In genomic region chr16:51154271-51155171, GRCh38 we compare ENCODE assay signal across 10 cellular contexts. TPM values are rescaled to one million over a fixed set of nuclear protein-coding genes. Genes with fewer than 3 reads are reported as not detected.
DNase-seq lines count a peak whose midpoint lies in the region; ATAC-seq and TF ChIP-seq lines count a peak whose summit lies in the region.
"Had no signal": no experiment of that assay in that cellular context is flagged by ENCODE, and none has a peak within 500 bp of the region (broad histone marks: within the 10 kb centered on the region; RNA-seq: fewer than 3 reads in every experiment).

No MANE protein-coding gene starts in this region.

- H4K8ac ChIP-seq in trophoblast cell (ENCODE audit: low read depth, low read length) = no peak overlapping the region

- H3K27me3 Mint-ChIP-seq in activated T-helper 1 cell treated with anti-CD3 and anti-CD28 coated beads, Interleukin-12 subunit alpha, Interleukin-12 subunit beta, Interleukin-2, Interleukin-4 antibody, amounts not matched to agents 30 ng/mL and 10 ng/mL and 1 ng/mL, durations not matched to agents 14 hours and 24 hours and 36 hours (ENCODE audit: insufficient read depth) = peaks cover 52% of the 10 kb centered on the region
- H3K27me3 Mint-ChIP-seq in mesothelial cell of epicardium (ENCODE audit: low read depth) = peaks cover 89% of the 10 kb centered on the region

- H3K9me3 ChIP-seq in trophoblast cell (ENCODE audit: insufficient read depth, low read depth, low read length) = peaks cover 2% of the 10 kb centered on the region
- H3K9me3 ChIP-seq: prostate gland had no signal

- H3K14ac ChIP-seq in trophoblast cell (ENCODE audit: low read length) = no peak overlapping the region

- no peak overlapping the region for H3K18ac ChIP-seq in trophoblast cell (ENCODE audit: low read length)

- DNase-seq in BJ (ENCODE audit: low read depth) (no peak), hypothalamus (lab: John Stamatoyannopoulos, UW) (peak in 26 of 51 donors; percentile 24 to 72 (median 44)), trophoblast cell (no peak), mesothelial cell of epicardium (ENCODE audit: low spot score in 2 of 2, unreplicated experiment in 2 of 2) (no peak), NOMO-1 (lab: John Stamatoyannopoulos, UW; ENCODE audit: unreplicated experiment in 2 of 2) (no peak)
- DNase-seq in activated T-helper 1 cell treated with anti-CD3 and anti-CD28 coated beads, Interleukin-12 subunit alpha, Interleukin-12 subunit beta, Interleukin-2, Interleukin-4 antibody, amounts not matched to agents 30 ng/mL and 10 ng/mL and 1 ng/mL, durations not matched to agents 14 hours and 24 hours and 36 hours (ENCODE audit: low spot score) = no peak
- DNase-seq: activated naive CD4-positive, alpha-beta T cell treated with anti-CD3 and anti-CD28 coated beads, Interleukin-2, amount 50 U/mL, for 16 hours had no signal

- no peak overlapping the region for H4K12ac ChIP-seq in trophoblast cell (ENCODE audit: low read depth, low read length)

- H4K91ac ChIP-seq in trophoblast cell (ENCODE audit: low read depth, low read length) = no peak overlapping the region

- peaks cover 8% of the 10 kb centered on the region for H3K36me3 Mint-ChIP-seq in activated T-helper 1 cell treated with anti-CD3 and anti-CD28 coated beads, Interleukin-12 subunit alpha, Interleukin-12 subunit beta, Interleukin-2, Interleukin-4 antibody, amounts not matched to agents 30 ng/mL and 10 ng/mL and 1 ng/mL, durations not matched to agents 14 hours and 24 hours and 36 hours (ENCODE audit: low read depth)
- H3K36me3 Mint-ChIP-seq in mesothelial cell of epicardium = no peaks in the 10 kb centered on the region

- H3K4me1 ChIP-seq in trophoblast cell (ENCODE audit: control insufficient read depth in 1 of 2, insufficient read depth in 2 of 2, low read length in 2 of 2) = peaks cover 15 to 21% of the 10 kb centered on the region in 2 experiments

- H3K27ac ChIP-seq in trophoblast cell (ENCODE audit: low read depth, low read length) = no peak overlapping the region

- H2BK12ac ChIP-seq in trophoblast cell (ENCODE audit: low read length) = no peak overlapping the region

- POLR2A ChIA-PET in BJ (lab: Charles Lee) = no interaction called here

- peaks cover 8% of the 10 kb centered on the region for H3K79me2 ChIP-seq in trophoblast cell (ENCODE audit: control insufficient read depth, insufficient read depth, low read length, poor library complexity)

- no peak overlapping the region for H2AFZ ChIP-seq in trophoblast cell (ENCODE audit: insufficient read depth, low read length, poor library complexity)

- H3K79me1 ChIP-seq in trophoblast cell (ENCODE audit: low read length) = peaks cover 15% of the 10 kb centered on the region

- H2BK5ac ChIP-seq in trophoblast cell (ENCODE audit: low read depth, low read length, poor library complexity) = no peak overlapping the region

- TF ChIP-seq CTCF in BJ (IDR thresholded peaks at IDR 0.05; ENCODE audit: insufficient read depth, low read depth, low read length) (no peak), mesothelial cell of epicardium (IDR thresholded peaks at IDR 0.05; ENCODE audit: unreplicated experiment) (no peak)

- H3K9me3 Mint-ChIP-seq in activated T-helper 1 cell treated with anti-CD3 and anti-CD28 coated beads, Interleukin-12 subunit alpha, Interleukin-12 subunit beta, Interleukin-2, Interleukin-4 antibody, amounts not matched to agents 30 ng/mL and 10 ng/mL and 1 ng/mL, durations not matched to agents 14 hours and 24 hours and 36 hours = peaks cover 5% of the 10 kb centered on the region
- H3K9me3 Mint-ChIP-seq in mesothelial cell of epicardium = no peaks in the 10 kb centered on the region

- peak overlapping the region; percentile 76 for H3K27ac Mint-ChIP-seq in activated T-helper 1 cell treated with anti-CD3 and anti-CD28 coated beads, Interleukin-12 subunit alpha, Interleukin-12 subunit beta, Interleukin-2, Interleukin-4 antibody, amounts not matched to agents 30 ng/mL and 10 ng/mL and 1 ng/mL, durations not matched to agents 14 hours and 24 hours and 36 hours
- H3K27ac Mint-ChIP-seq in mesothelial cell of epicardium = no peak overlapping the region

- H3K27me3 ChIP-seq in BJ (ENCODE audit: control insufficient read depth, insufficient read depth, low read length) (no peaks in the 10 kb centered on the region), trophoblast cell (ENCODE audit: insufficient read depth, low read length) (peaks cover 54% of the 10 kb centered on the region)

- H3K4me3 Mint-ChIP-seq in activated T-helper 1 cell treated with anti-CD3 and anti-CD28 coated beads, Interleukin-12 subunit alpha, Interleukin-12 subunit beta, Interleukin-2, Interleukin-4 antibody, amounts not matched to agents 30 ng/mL and 10 ng/mL and 1 ng/mL, durations not matched to agents 14 hours and 24 hours and 36 hours = no peak overlapping the region
- no peak overlapping the region for H3K4me3 Mint-ChIP-seq in mesothelial cell of epicardium

- no peaks in the 10 kb centered on the region; the same call in 1 of the 2 replicates for H3K36me3 ChIP-seq in BJ (ENCODE audit: control insufficient read depth, insufficient read depth, low read length)
- no peaks in the 10 kb centered on the region for H3K36me3 ChIP-seq in trophoblast cell (ENCODE audit: control insufficient read depth in 1 of 2, insufficient read depth in 2 of 2, low read length in 2 of 2)
- H3K36me3 ChIP-seq: prostate gland had no signal

- ATAC-seq in GM19351 (IDR thresholded peaks at IDR 0.05; ENCODE audit: unreplicated experiment) = no peak
- no peak for ATAC-seq in HG03342 (IDR thresholded peaks at IDR 0.05; ENCODE audit: unreplicated experiment)

- no peak overlapping the region for H2BK120ac ChIP-seq in trophoblast cell (ENCODE audit: insufficient read depth, low read length, poor library complexity)

- H3K4ac ChIP-seq in trophoblast cell (ENCODE audit: low read depth, low read length) = no peak overlapping the region

- H3K4me1 Mint-ChIP-seq in activated T-helper 1 cell treated with anti-CD3 and anti-CD28 coated beads, Interleukin-12 subunit alpha, Interleukin-12 subunit beta, Interleukin-2, Interleukin-4 antibody, amounts not matched to agents 30 ng/mL and 10 ng/mL and 1 ng/mL, durations not matched to agents 14 hours and 24 hours and 36 hours (ENCODE audit: low read depth) = no peaks in the 10 kb centered on the region
- H3K4me1 Mint-ChIP-seq in mesothelial cell of epicardium = peaks cover 28% of the 10 kb centered on the region

- H2AK5ac ChIP-seq in trophoblast cell (ENCODE audit: low read length) = no peak overlapping the region

- no peak overlapping the region for H3K23ac ChIP-seq in trophoblast cell (ENCODE audit: low read length)

- intact Hi-C loops in activated T-helper 1 cell treated with anti-CD3 and anti-CD28 coated beads, Interleukin-12 subunit alpha, Interleukin-12 subunit beta, Interleukin-2, Interleukin-4 antibody, amounts not matched to agents 30 ng/mL and 10 ng/mL and 1 ng/mL, durations not matched to agents 14 hours and 24 hours and 36 hours (cut with micrococcal nuclease) = loop anchor here (10.0 kb wide), 1 partner anchor 1870 kb away; the partner anchor contains the start of gene CBLN1

- peak overlapping the region; percentile 41 for H3K4me2 ChIP-seq in trophoblast cell (ENCODE audit: low read length)

- no CpG with 5 or more reads among the region's 55 CpGs for WGBS in trophoblast cell (ENCODE audit: extremely low coverage, insufficient coverage, insufficient read length)

- CTCF ChIA-PET in BJ (lab: Yijun Ruan, JAX) = interaction anchor here (0.6 kb wide), 1 partner anchor 601 kb away, joined by 3 read pairs; no protein-coding TSS in a partner anchor

- H3K9ac ChIP-seq in trophoblast cell (ENCODE audit: low read length) = no peak overlapping the region

- H3K4me3 ChIP-seq in BJ (ENCODE audit: low read depth, low read length) (peak overlapping the region; percentile 92), trophoblast cell (ENCODE audit: low read depth, low read length) (no peak overlapping the region)
- H3K4me3 ChIP-seq: prostate gland had no signal

RNA-seq across cellular contexts. Expression of gene SALL1, which starts 3.5 kb away (rescaled TPM):
- polyA plus RNA-seq in BJ (2011; rRNA removed) = 4.0 and 5.4 TPM in 2 replicates
- polyA minus RNA-seq in BJ (2011; rRNA and poly(A)+ RNA removed) = 4.8 and 5.6 TPM in 2 replicates
- not detected in 2 replicates for total RNA-seq in activated T-helper 1 cell treated with anti-CD3 and anti-CD28 coated beads, Interleukin-12 subunit alpha, Interleukin-12 subunit beta, Interleukin-2, Interleukin-4 antibody, amounts not matched to agents 30 ng/mL and 10 ng/mL and 1 ng/mL, durations not matched to agents 14 hours and 24 hours and 36 hours
- 1.4 and 1.5 TPM in 2 replicates for polyA plus RNA-seq in trophoblast cell (2013)
- 0.32 to 1.1 TPM (median 0.33 TPM) in 3 replicates for total RNA-seq in mesothelial cell of epicardium

Comparison
In these comparisons a context has a peak if more than half of its experiments do, and no peak if none do; other contexts are left out.
1. DNase-seq: peak in hypothalamus (26 of 51); none in BJ (single experiment), activated T-helper 1 cell treated with anti-CD3 and anti-CD28 coated beads, Interleukin-12 subunit alpha, Interleukin-12 subunit beta, Interleukin-2, Interleukin-4 antibody, amounts not matched to agents 30 ng/mL and 10 ng/mL and 1 ng/mL, durations not matched to agents 14 hours and 24 hours and 36 hours (single experiment), trophoblast cell (0 of 2), mesothelial cell of epicardium (0 of 2) and NOMO-1 (0 of 2).